In the genomic region with DNA sequence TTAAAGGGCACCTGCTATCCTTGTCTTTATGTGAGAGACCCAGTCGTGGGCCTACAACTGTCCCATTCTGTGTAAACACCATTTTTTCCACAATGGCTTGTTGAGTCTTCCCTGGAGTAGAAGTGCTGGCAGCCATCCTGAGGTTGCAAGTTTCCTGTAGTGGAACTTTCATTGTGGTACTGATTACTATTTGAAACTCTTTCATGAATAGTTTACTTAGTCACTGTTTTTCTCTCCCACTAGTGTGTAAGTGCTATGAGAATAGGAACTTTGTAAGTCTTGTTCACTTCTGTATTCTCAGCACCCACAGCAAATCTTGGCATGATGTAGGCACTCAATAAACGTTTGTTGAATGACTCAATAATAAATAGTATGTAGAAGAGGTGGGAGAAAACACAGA, we compare ENCODE assay signal across 20 cellular contexts. TPM values are rescaled to one million over a fixed set of nuclear protein-coding genes. Genes with fewer than 3 reads are reported as not detected.
DNase-seq lines count a peak whose midpoint lies in the region; ATAC-seq and TF ChIP-seq lines count a peak whose summit lies in the region.
"Had no signal": no experiment of that assay in that cellular context is flagged by ENCODE, and none has a peak within 500 bp of the region (broad histone marks: within the 10 kb centered on the region; RNA-seq: fewer than 3 reads in every experiment).

No MANE protein-coding gene starts in this region.

- TF ChIP-seq CTCF in fibroblast of the aortic adventitia (IDR thresholded peaks at IDR 0.05; ENCODE audit: insufficient read depth, low read length), result no peak
- no peak for TF ChIP-seq CTCF in PC-3 (conservative IDR thresholded peaks at IDR 0.05; ENCODE audit: low read depth, low read length)

- H3K4me2 ChIP-seq in PC-3 (ENCODE audit: low read length), result no peak overlapping the region

- peak; percentile 38 for ATAC-seq in sciatic nerve
- ATAC-seq in PC-3, result no peak
- no peak for ATAC-seq in HG03135 (IDR thresholded peaks at IDR 0.05; ENCODE audit: unreplicated experiment)
- ATAC-seq: Panc1, Right ventricle myocardium inferior had no signal

- DNase-seq in M059J (ENCODE audit: low read depth), result peak; percentile 52
- peak; percentile 63 for DNase-seq in astrocyte of the hippocampus (ENCODE audit: low read depth, low spot score)
- peak; percentile 44 for DNase-seq in fibroblast of the aortic adventitia (ENCODE audit: low read depth)
- no peak for DNase-seq in sciatic nerve (ENCODE audit: low spot score)
- no peak for DNase-seq in NCI-H446 treated with DMSO at 0.1 percent for 48 hours (lab: John Stamatoyannopoulos, UW)
- DNase-seq in PC-3, result no peak
- DNase-seq in Ammon's horn (ENCODE audit: low spot score), result no peak
- DNase-seq: BE2C; Calu3; CD4-positive, alpha-beta T cell; DMS53; HFFc6; KBM-7; NCI-H1436; NCI-H2029; NCI-H2171; NCI-H82 had no signal

- H3F3A ChIP-seq in PC-3 (ENCODE audit: low read length, unreplicated experiment), result no peaks in the 10 kb centered on the region

- intact Hi-C loops in sciatic nerve (cut with DNase I), result no loop called here
- intact Hi-C loops in PC-3 (cut with micrococcal nuclease), result no loop called here

- H3K27me3 ChIP-seq in PC-3 (ENCODE audit: low read length), result peaks cover 4% of the 10 kb centered on the region; the same call in 1 of the 2 replicates
- H3K27me3 ChIP-seq: BE2C had no signal

- BruUV-seq in PC-3 (replicated peaks; lab: Mats Ljungman, UMichigan), result no TSS peak

- POLR2A ChIA-PET in PC-3 (lab: Charles Lee; ENCODE audit: unreplicated experiment), result no interaction called here

- H3K79me2 ChIP-seq in PC-3 (ENCODE audit: low read length), result no peaks in the 10 kb centered on the region

- no peak overlapping the region for H2AFZ ChIP-seq in PC-3 (ENCODE audit: low read length)

- CTCF ChIA-PET in PC-3 (lab: Charles Lee), result no interaction called here

- no peaks in the 10 kb centered on the region for H3K4me1 ChIP-seq in PC-3 (ENCODE audit: insufficient read depth, low read length)
- H3K4me1 ChIP-seq: BE2C had no signal

- no peak overlapping the region for H3K27ac ChIP-seq in PC-3 (ENCODE audit: low read length)

- no peaks in the 10 kb centered on the region for H4K20me1 ChIP-seq in PC-3 (ENCODE audit: low read length)

- no peak overlapping the region for H3K4me3 ChIP-seq in fibroblast of the aortic adventitia (ENCODE audit: low read depth, low read length)
- no peak overlapping the region for H3K4me3 ChIP-seq in PC-3 (ENCODE audit: low read length)

- H3K9me2 ChIP-seq in PC-3 (replicated peaks; ENCODE audit: low read length), result no peaks in the 10 kb centered on the region

- H3K36me3 ChIP-seq in PC-3 (ENCODE audit: low read depth, low read length), result no peaks in the 10 kb centered on the region
- H3K36me3 ChIP-seq: BE2C had no signal

- no peak overlapping the region for H3K9ac ChIP-seq in PC-3 (ENCODE audit: low read length)

- H3K9me3 ChIP-seq in PC-3 (ENCODE audit: low read length), result no peaks in the 10 kb centered on the region
- H3K9me3 ChIP-seq: BE2C had no signal

RNA-seq across cellular contexts. Expression of a gene that starts 48.6 kb away (rescaled TPM):
- 37.1 and 40.2 TPM in 2 replicates for total RNA-seq in M059J (2014; rRNA removed; shearing (Covaris generic))
- total RNA-seq in fibroblast of the aortic adventitia (ENCODE audit: low replicate concordance) (3.1 and 4.2 TPM in 2 replicates), sciatic nerve (15.2 TPM), PC-3 (2014; rRNA removed) (not detected in 2 replicates)
- total RNA-seq: CD4-positive, alpha-beta T cell had no signal

Comparison
In these comparisons a context has a peak if more than half of its experiments do, and no peak if none do; other contexts are left out.
1. DNase-seq: peak in M059J (single experiment), astrocyte of the hippocampus (single experiment) and fibroblast of the aortic adventitia (single experiment); none in sciatic nerve (single experiment), NCI-H446 treated with DMSO at 0.1 percent for 48 hours (single experiment), PC-3 (single experiment) and Ammon's horn (single experiment).